ENCODE assay signal across 1 cellular context in genomic region chr1:47178020-47178419, GRCh38.
TF ChIP-seq lines count a peak whose summit lies in the region.

No MANE protein-coding gene starts in this region.

TF ChIP-seq in GM23338, 12 proteins besides CTCF, POLR2A, EP300 and RAD21 (continued from another document):
- TF ChIP-seq, protein P1, sequence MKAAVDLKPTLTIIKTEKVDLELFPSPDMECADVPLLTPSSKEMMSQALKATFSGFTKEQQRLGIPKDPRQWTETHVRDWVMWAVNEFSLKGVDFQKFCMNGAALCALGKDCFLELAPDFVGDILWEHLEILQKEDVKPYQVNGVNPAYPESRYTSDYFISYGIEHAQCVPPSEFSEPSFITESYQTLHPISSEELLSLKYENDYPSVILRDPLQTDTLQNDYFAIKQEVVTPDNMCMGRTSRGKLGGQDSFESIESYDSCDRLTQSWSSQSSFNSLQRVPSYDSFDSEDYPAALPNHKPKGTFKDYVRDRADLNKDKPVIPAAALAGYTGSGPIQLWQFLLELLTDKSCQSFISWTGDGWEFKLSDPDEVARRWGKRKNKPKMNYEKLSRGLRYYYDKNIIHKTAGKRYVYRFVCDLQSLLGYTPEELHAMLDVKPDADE (IDR thresholded peaks at IDR 0.05): no peak
